ENCODE assay signal across 1 cellular context in genomic region chr22:22593964-22594656, GRCh38.
TF ChIP-seq lines count a peak whose summit lies in the region.

No MANE protein-coding gene starts in this region.

TF ChIP-seq in HepG2, 621 proteins besides CTCF, POLR2A, EP300 and RAD21:
- TF ChIP-seq ZFP36L2 (CRISPR knock-in tag; IDR thresholded peaks at IDR 0.05) (no peak), ZNF780A (CRISPR knock-in tag; IDR thresholded peaks at IDR 0.05) (no peak), STAG1 (CRISPR knock-in tag; IDR thresholded peaks at IDR 0.05) (peak; percentile 33), ZNF678 (CRISPR knock-in tag; IDR thresholded peaks at IDR 0.05) (no peak), SMC3 (IDR thresholded peaks at IDR 0.05; ENCODE audit: low read length) (peak; percentile 20; the same call in 1 of the 2 replicates), CEBPB (IDR thresholded peaks at IDR 0.05; ENCODE audit: borderline replicate concordance, low read depth, low read length) (peak; percentile 1; the same call in 1 of the 2 replicates)
